In the genomic region with DNA sequence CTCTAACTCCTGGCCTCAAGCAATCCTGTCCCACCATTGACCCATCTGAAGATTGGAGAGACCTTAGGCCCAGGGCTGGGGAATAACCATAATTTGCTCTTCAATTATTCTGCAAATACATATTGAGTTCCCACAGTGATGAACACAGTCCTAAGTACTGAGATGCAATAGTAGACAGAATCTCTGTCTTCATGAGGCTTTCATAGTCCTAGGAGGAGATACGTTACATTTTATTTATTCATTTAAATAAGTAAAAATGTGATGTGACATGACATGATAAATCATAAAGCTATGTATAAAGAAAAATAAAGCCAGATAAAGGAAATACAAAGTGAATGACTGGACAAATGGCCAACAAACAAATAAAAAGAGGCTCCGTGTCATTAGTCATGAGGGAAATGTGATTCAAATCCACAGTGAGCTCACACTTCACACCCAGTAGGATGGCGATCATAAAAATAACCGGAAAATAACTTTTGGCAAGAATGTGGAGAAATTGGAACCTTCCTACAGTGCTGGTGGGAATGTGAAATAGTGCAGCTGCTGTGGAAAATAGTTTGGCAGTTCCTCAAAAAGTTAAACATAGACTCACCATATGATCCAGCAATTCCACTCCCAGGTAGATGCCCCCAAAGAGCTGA, we compare ENCODE assay signal across 21 cellular contexts. TPM values are rescaled to one million over a fixed set of nuclear protein-coding genes. Genes with fewer than 3 reads are reported as not detected.
A peak's percentile ranks its signal among the peaks of the same experiment; 100 is the strongest.
DNase-seq lines count a peak whose midpoint lies in the region; ATAC-seq and TF ChIP-seq lines count a peak whose summit lies in the region.
"Had no signal": no experiment of that assay in that cellular context is flagged by ENCODE, and none has a peak within 500 bp of the region (broad histone marks: within the 10 kb centered on the region; RNA-seq: fewer than 3 reads in every experiment).

No MANE protein-coding gene starts in this region.

- H3K36me3 Mint-ChIP-seq in MCF 10A (ENCODE audit: insufficient read depth, unreplicated experiment), result no peaks in the 10 kb centered on the region
- H3K36me3 Mint-ChIP-seq: neural progenitor cell had no signal

- peaks cover 11% of the 10 kb centered on the region for H3K27me3 Mint-ChIP-seq in MCF 10A (ENCODE audit: insufficient read depth, unreplicated experiment)

- no peaks in the 10 kb centered on the region for H3K9me3 Mint-ChIP-seq in MCF 10A (ENCODE audit: unreplicated experiment)
- H3K9me3 Mint-ChIP-seq: neural progenitor cell; stimulated activated naive CD8-positive, alpha-beta T cell treated with anti-CD3 and anti-CD28 coated beads, Interleukin-15, Interleukin-2, amounts not matched to agents 100 ng/mL and 50 ng/mL, for 24 hours had no signal

- WGBS in spleen, 5 donors, result 74 to 85% (median 81%) methylated on average over 4 of the region's 4 CpGs

- TF ChIP-seq POLR2A in breast epithelium (IDR thresholded peaks at IDR 0.05), result no peak
- no peak for TF ChIP-seq POLR2A in spleen (IDR thresholded peaks at IDR 0.05)

- H3K4me3 ChIP-seq in breast epithelium (no peak overlapping the region), adipocyte (ENCODE audit: low read length) (no peak overlapping the region), fibroblast of villous mesenchyme (ENCODE audit: low read depth, low read length) (no peak overlapping the region), spleen (no peak overlapping the region)
- H3K4me3 ChIP-seq: neural progenitor cell had no signal

- no peak overlapping the region for H3K27ac ChIP-seq in breast epithelium
- H3K27ac ChIP-seq in spleen, result no peak overlapping the region
- H3K27ac ChIP-seq: 22Rv1, neural progenitor cell had no signal

- H3K9ac ChIP-seq in adipocyte (ENCODE audit: low read length), result no peak overlapping the region
- H3K9ac ChIP-seq: neural progenitor cell had no signal

- no peaks in the 10 kb centered on the region for H3K36me3 ChIP-seq in breast epithelium
- no peaks in the 10 kb centered on the region for H3K36me3 ChIP-seq in adipocyte (ENCODE audit: control insufficient read depth, insufficient read depth, low read length, severe bottlenecking)
- H3K36me3 ChIP-seq in spleen, result no peaks in the 10 kb centered on the region
- H3K36me3 ChIP-seq: neural progenitor cell had no signal

- peaks cover 16% of the 10 kb centered on the region for H3K4me1 Mint-ChIP-seq in MCF 10A (ENCODE audit: insufficient read depth, unreplicated experiment)
- H3K4me1 Mint-ChIP-seq: central memory CD8-positive, alpha-beta T cell had no signal

- no peak overlapping the region for H3K27ac Mint-ChIP-seq in MCF 10A (ENCODE audit: low read depth, unreplicated experiment)
- H3K27ac Mint-ChIP-seq: activated CD8-positive, alpha-beta memory T cell treated with anti-CD3 and anti-CD28 coated beads, Interleukin-2, amount 10 ng/mL, durations not matched to agents 7 days and 5 days; neural progenitor cell; stimulated activated naive CD8-positive, alpha-beta T cell treated with anti-CD3 and anti-CD28 coated beads, Interleukin-15, Interleukin-2, amounts not matched to agents 100 ng/mL and 50 ng/mL, for 24 hours had no signal

- CTCF ChIA-PET in MCF 10A (lab: Yijun Ruan, JAX), result interaction anchor here (0.6 kb wide), 1 partner anchor 11 kb away, joined by 4 read pairs; no protein-coding TSS in a partner anchor

- DNase-seq in MCF 10A (ENCODE audit: unreplicated experiment) (peak; percentile 58), breast epithelium (ENCODE audit: low spot score in 2 of 2) (no peak), adipocyte (ENCODE audit: low read depth) (peak; percentile 67), fibroblast of villous mesenchyme (ENCODE audit: low read depth) (peak; percentile 64), NCI-H2107 (lab: John Stamatoyannopoulos, UW) (no peak), HT-29 (ENCODE audit: low spot score) (no peak), spleen (no peak)
- DNase-seq: activated CD4-positive, CD25-positive, alpha-beta regulatory T cell; activated CD8-positive, alpha-beta memory T cell treated with anti-CD3 and anti-CD28 coated beads, Interleukin-2, amount 10 ng/mL, durations not matched to agents 7 days and 5 days; activated naive CD4-positive, alpha-beta T cell treated with anti-CD3 and anti-CD28 coated beads, Interleukin-2, amount 50 U/mL, for 16 hours; mammary epithelial cell; NCI-H1092 treated with DMSO at 0.1 percent for 48 hours; NCI-H510A treated with DMSO at 0.1 percent for 48 hours; T-helper 1 cell had no signal

- TF ChIP-seq CTCF in MCF 10A (IDR thresholded peaks at IDR 0.05; ENCODE audit: unreplicated experiment) (no peak), breast epithelium (IDR thresholded peaks at IDR 0.05) (no peak), fibroblast of villous mesenchyme (IDR thresholded peaks at IDR 0.05; ENCODE audit: insufficient read depth, low read depth, low read length) (no peak), spleen (IDR thresholded peaks at IDR 0.05 in 8 of 11, conservative IDR thresholded peaks at IDR 0.05 in 3 of 11) (no peak)

- H3K27me3 ChIP-seq in breast epithelium (no peaks in the 10 kb centered on the region), adipocyte (replicated peaks; ENCODE audit: control insufficient read depth, insufficient read depth, low read length) (no peaks in the 10 kb centered on the region), spleen (replicated peaks in 1 of 7) (peaks cover 0 to 27% (median 0%) of the 10 kb centered on the region in 7 donors)
- H3K27me3 ChIP-seq: neural progenitor cell had no signal

- H3K9me3 ChIP-seq in breast epithelium, result no peaks in the 10 kb centered on the region
- H3K9me3 ChIP-seq in adipocyte (ENCODE audit: control insufficient read depth, low read length), result no peaks in the 10 kb centered on the region
- H3K9me3 ChIP-seq in spleen, result no peaks in the 10 kb centered on the region

- POLR2A ChIA-PET in MCF 10A (lab: Yijun Ruan, JAX), result no interaction called here

- intact Hi-C loops in MCF 10A (cut with micrococcal nuclease) (no loop called here), breast epithelium (cut with DNase I; ENCODE audit: low total_unique reads) (no loop called here), spleen (cut with DNase I; ENCODE audit: low total_unique reads) (no loop called here)

- no TSS peak for BruUV-seq in MCF 10A (replicated peaks; lab: Mats Ljungman, UMichigan)

- no peaks in the 10 kb centered on the region for H3K4me1 ChIP-seq in breast epithelium
- peaks cover 3% of the 10 kb centered on the region for H3K4me1 ChIP-seq in adipocyte (ENCODE audit: control insufficient read depth, insufficient read depth, low read length)
- no peaks in the 10 kb centered on the region for H3K4me1 ChIP-seq in spleen

- H3K4me3 Mint-ChIP-seq in MCF 10A (ENCODE audit: unreplicated experiment), result no peak overlapping the region
- H3K4me3 Mint-ChIP-seq: activated CD8-positive, alpha-beta memory T cell treated with anti-CD3 and anti-CD28 coated beads, Interleukin-2, amount 10 ng/mL, durations not matched to agents 7 days and 5 days; central memory CD8-positive, alpha-beta T cell; neural progenitor cell; stimulated activated naive CD8-positive, alpha-beta T cell treated with anti-CD3 and anti-CD28 coated beads, Interleukin-15, Interleukin-2, amounts not matched to agents 100 ng/mL and 50 ng/mL, for 24 hours had no signal

- ATAC-seq in GM18870 (IDR thresholded peaks at IDR 0.05; ENCODE audit: unreplicated experiment), result no peak
- ATAC-seq: activated CD8-positive, alpha-beta memory T cell treated with anti-CD3 and anti-CD28 coated beads, Interleukin-2, amount 10 ng/mL, durations not matched to agents 7 days and 5 days; sciatic nerve had no signal

RNA-seq across cellular contexts. Expression of a gene that starts 52.1 kb away (rescaled TPM):
- total RNA-seq in MCF 10A (2022) (0.25 and 0.26 TPM in 2 replicates), breast epithelium (10 to 100 TPM; 11.1 to 69.3 (median 16.1) TPM), fibroblast of villous mesenchyme (7.8 and 18.7 TPM in 2 replicates), spleen (1 to 10 TPM; 1.2 to 5.2 (median 2.2) TPM)
- 3.9 and 5.7 TPM in 2 replicates for total RNA-seq in HT-29 (2014; rRNA removed; shearing (Covaris generic))
- polyA plus RNA-seq in spleen, result under 1 TPM; 0.26 to 0.83 (median 0.64) TPM
- total RNA-seq: OCI-LY7 had no signal

Comparison
In these comparisons a context has a peak if more than half of its experiments do, and no peak if none do; other contexts are left out.
1. DNase-seq: peak in MCF 10A (single experiment), adipocyte (single experiment) and fibroblast of villous mesenchyme (single experiment); none in breast epithelium (0 of 2), NCI-H2107 (single experiment), HT-29 (single experiment) and spleen (single experiment).